ENCODE assay signal across 15 cellular contexts in genomic region chr14:95508377-95508776, GRCh38. TPM values are rescaled to one million over a fixed set of nuclear protein-coding genes. Genes with fewer than 3 reads are reported as not detected.
DNase-seq lines count a peak whose midpoint lies in the region; ATAC-seq, FAIRE-seq and TF ChIP-seq lines count a peak whose summit lies in the region.
"Had no signal": no experiment of that assay in that cellular context is flagged by ENCODE, and none has a peak within 500 bp of the region (broad histone marks: within the 10 kb centered on the region; RNA-seq: fewer than 3 reads in every experiment).

No MANE protein-coding gene starts in this region.

- ATAC-seq in CD4-positive, CD25-positive, alpha-beta regulatory T cell (ENCODE audit: low read depth in 2 of 2) = no peak
- no peak for ATAC-seq in psoas muscle
- no peak for ATAC-seq in HG03432 (IDR thresholded peaks at IDR 0.05; ENCODE audit: unreplicated experiment)

- no peaks in the 10 kb centered on the region for H3K79me2 ChIP-seq in astrocyte (ENCODE audit: insufficient read depth, low read length)

- no peaks in the 10 kb centered on the region for H3K27me3 ChIP-seq in CD4-positive, CD25-positive, alpha-beta regulatory T cell (ENCODE audit: control insufficient read depth, insufficient read depth, low read length)
- H3K27me3 ChIP-seq in HL-60 (ENCODE audit: insufficient read depth, poor library complexity, severe bottlenecking) (no peaks in the 10 kb centered on the region), astrocyte (ENCODE audit: insufficient read depth, low read length) (no peaks in the 10 kb centered on the region), psoas muscle (ENCODE audit: insufficient read depth in 3 of 3, low read length in 2 of 3) (no peaks in the 10 kb centered on the region)
- H3K27me3 ChIP-seq: left lung had no signal

- H3K4me2 ChIP-seq in astrocyte (ENCODE audit: low read length) = peak overlapping the region; percentile 68

- DNase-seq in CD4-positive, CD25-positive, alpha-beta regulatory T cell = no peak
- no peak for DNase-seq in HL-60 (ENCODE audit: low read depth in 1 of 2, low spot score in 1 of 2)
- no peak for DNase-seq in astrocyte (ENCODE audit: low read depth)
- DNase-seq in psoas muscle = no peak
- no peak for DNase-seq in LoVo (ENCODE audit: low spot score)
- no peak for DNase-seq in dedifferentiated amniotic fluid mesenchymal stem cell (ENCODE audit: extremely low spot score)
- DNase-seq in RKO (ENCODE audit: low spot score) = no peak
- DNase-seq: activated CD4-positive, alpha-beta T cell treated with anti-CD3 and anti-CD28 coated beads, Interleukin-2, amount 50 U/mL, for 1 hour; H9; hippocampal formation; NCI-H2171 had no signal

- WGBS in psoas muscle, 3 donors = 71 to 90% (median 84%) methylated on average over 6 of the region's 6 CpGs

- TF ChIP-seq CTCF in HL-60 (IDR thresholded peaks at IDR 0.05; ENCODE audit: insufficient read depth, low read length) (no peak), astrocyte (IDR thresholded peaks at IDR 0.05; ENCODE audit: insufficient read depth, low read depth, low read length) (no peak), psoas muscle (IDR thresholded peaks at IDR 0.05) (no peak)

- H3K27ac Mint-ChIP-seq in CD4-positive, CD25-positive, alpha-beta regulatory T cell = peak overlapping the region in 2 of 3 donors; percentile 13 to 45
- no peak overlapping the region for H3K27ac Mint-ChIP-seq in astrocyte (ENCODE audit: unreplicated experiment)
- H3K27ac Mint-ChIP-seq: activated naive CD4-positive, alpha-beta T cell treated with anti-CD3 and anti-CD28 coated beads for 36 hours; H9 had no signal

- H3K4me1 Mint-ChIP-seq in CD4-positive, CD25-positive, alpha-beta regulatory T cell = peaks cover 29 to 90% (median 63%) of the 10 kb centered on the region in 4 donors
- peaks cover 19% of the 10 kb centered on the region for H3K4me1 Mint-ChIP-seq in astrocyte (ENCODE audit: low read depth, unreplicated experiment)
- H3K4me1 Mint-ChIP-seq: H9 had no signal

- H3K36me3 Mint-ChIP-seq in CD4-positive, CD25-positive, alpha-beta regulatory T cell = peaks cover 37% of the 10 kb centered on the region
- H3K36me3 Mint-ChIP-seq in astrocyte (ENCODE audit: low read depth, unreplicated experiment) = no peaks in the 10 kb centered on the region

- peak overlapping the region; percentile 41 for H3K27ac ChIP-seq in CD4-positive, CD25-positive, alpha-beta regulatory T cell (ENCODE audit: insufficient read depth, low read length, poor library complexity, severe bottlenecking)
- H3K27ac ChIP-seq in HL-60 (replicated peaks) (peak overlapping the region; percentile 81), astrocyte (ENCODE audit: low read depth, low read length) (no peak overlapping the region), psoas muscle (peak overlapping the region; percentile 73)

- H3K9ac ChIP-seq in astrocyte (ENCODE audit: low read length) = no peak overlapping the region

- no peaks in the 10 kb centered on the region for H3K27me3 Mint-ChIP-seq in CD4-positive, CD25-positive, alpha-beta regulatory T cell
- peaks cover 9% of the 10 kb centered on the region for H3K27me3 Mint-ChIP-seq in astrocyte (ENCODE audit: low read depth, unreplicated experiment)
- H3K27me3 Mint-ChIP-seq: stimulated activated naive CD8-positive, alpha-beta T cell treated with anti-CD3 and anti-CD28 coated beads, Interleukin-15, Interleukin-2, amounts not matched to agents 100 ng/mL and 50 ng/mL, for 24 hours had no signal

- H2AFZ ChIP-seq in astrocyte (ENCODE audit: low read depth, low read length) = no peak overlapping the region

- peaks cover 70% of the 10 kb centered on the region for H3K4me1 ChIP-seq in CD4-positive, CD25-positive, alpha-beta regulatory T cell (ENCODE audit: control insufficient read depth, insufficient read depth, low read length, poor library complexity, severe bottlenecking)
- H3K4me1 ChIP-seq in astrocyte (ENCODE audit: insufficient read depth, low read length) (peaks cover 27% of the 10 kb centered on the region), psoas muscle (peaks cover 60% of the 10 kb centered on the region)

- peak overlapping the region in 2 of 4 donors; percentile 58 to 64 for H3K4me3 Mint-ChIP-seq in CD4-positive, CD25-positive, alpha-beta regulatory T cell
- peak overlapping the region; percentile 57 for H3K4me3 Mint-ChIP-seq in astrocyte (ENCODE audit: unreplicated experiment)
- H3K4me3 Mint-ChIP-seq: activated naive CD4-positive, alpha-beta T cell treated with anti-CD3 and anti-CD28 coated beads for 36 hours; H9; stimulated activated naive CD8-positive, alpha-beta T cell treated with anti-CD3 and anti-CD28 coated beads, Interleukin-15, Interleukin-2, amounts not matched to agents 100 ng/mL and 50 ng/mL, for 24 hours had no signal

- peaks cover 30% of the 10 kb centered on the region for H3K36me3 ChIP-seq in CD4-positive, CD25-positive, alpha-beta regulatory T cell (ENCODE audit: control insufficient read depth, insufficient read depth, low read length)
- H3K36me3 ChIP-seq in astrocyte (ENCODE audit: insufficient read depth, low read length) = no peaks in the 10 kb centered on the region
- no peaks in the 10 kb centered on the region for H3K36me3 ChIP-seq in psoas muscle (ENCODE audit: insufficient read depth in 1 of 2, low read depth in 1 of 2)

- no peaks in the 10 kb centered on the region for H3K9me3 Mint-ChIP-seq in CD4-positive, CD25-positive, alpha-beta regulatory T cell
- H3K9me3 Mint-ChIP-seq in astrocyte (ENCODE audit: unreplicated experiment) = peaks cover 2% of the 10 kb centered on the region
- H3K9me3 Mint-ChIP-seq: activated naive CD4-positive, alpha-beta T cell treated with anti-CD3 and anti-CD28 coated beads for 36 hours; H9; stimulated activated naive CD8-positive, alpha-beta T cell treated with anti-CD3 and anti-CD28 coated beads, Interleukin-15, Interleukin-2, amounts not matched to agents 100 ng/mL and 50 ng/mL, for 24 hours had no signal

- intact Hi-C loops in psoas muscle (cut with DNase I) = no loop called here

- H3K9me3 ChIP-seq in CD4-positive, CD25-positive, alpha-beta regulatory T cell (ENCODE audit: control insufficient read depth in 2 of 2, low read length in 2 of 2) = no peaks in the 10 kb centered on the region
- H3K9me3 ChIP-seq in astrocyte (ENCODE audit: insufficient read depth, low read depth, low read length) (no peaks in the 10 kb centered on the region), psoas muscle (no peaks in the 10 kb centered on the region)
- H3K9me3 ChIP-seq: left lung had no signal

- no peaks in the 10 kb centered on the region for H4K20me1 ChIP-seq in astrocyte (ENCODE audit: insufficient read depth, low read length)

- no peak overlapping the region for H3K4me3 ChIP-seq in CD4-positive, CD25-positive, alpha-beta regulatory T cell (ENCODE audit: low read depth, low read length)
- H3K4me3 ChIP-seq in HL-60 (replicated peaks; ENCODE audit: insufficient read depth, low read length) (no peak overlapping the region), astrocyte (ENCODE audit: insufficient read depth, low read depth, low read length) (no peak overlapping the region), psoas muscle (no peak overlapping the region)
- H3K4me3 ChIP-seq: left lung had no signal

- no peak for FAIRE-seq in astrocyte (lab: Jason Lieb, UNC)

RNA-seq across cellular contexts. Expression of gene SYNE3, which starts 8.1 kb away (rescaled TPM):
- 71.7 TPM for total RNA-seq in CD4-positive, CD25-positive, alpha-beta regulatory T cell
- 1 to 10 TPM; 2.7 to 6.5 (median 4.1) TPM for polyA plus RNA-seq in CD4-positive, CD25-positive, alpha-beta regulatory T cell
- total RNA-seq in astrocyte (2.5 TPM in 2 replicates), psoas muscle (1 to 10 TPM; 3.4 to 4.7 (median 4.1) TPM)
- polyA plus RNA-seq in psoas muscle = 1 to 10 TPM in 1 of 3 donors, under 1 TPM in 2; 0.45 to 1.3 (median 0.96) TPM

RNA-seq across cellular contexts. Expression of gene GLRX5, which starts 26.5 kb away (rescaled TPM):
- total RNA-seq in CD4-positive, CD25-positive, alpha-beta regulatory T cell = 18.1 TPM
- polyA plus RNA-seq in CD4-positive, CD25-positive, alpha-beta regulatory T cell = 10 to 100 TPM; 54.2 to 71.9 (median 56.6) TPM
- total RNA-seq in astrocyte (50.1 and 50.5 TPM in 2 replicates), psoas muscle (10 to 100 TPM; 46.9 to 97.6 (median 57.0) TPM)
- 10 to 100 TPM; 65.5 to 98.7 (median 68.4) TPM for polyA plus RNA-seq in psoas muscle

Comparison
In these comparisons a context has a peak if more than half of its experiments do, and no peak if none do; other contexts are left out.
1. RNA of gene SYNE3, which starts 8.1 kb away (total RNA-seq): 71.7 TPM in CD4-positive, CD25-positive, alpha-beta regulatory T cell (single experiment); 3.4 to 4.7 TPM in psoas muscle and 2.5 TPM in astrocyte; every median in the first group is over 10 times any median in the second.